Comparison of ENCODE assay signal across 1 cellular context in the genomic region with DNA sequence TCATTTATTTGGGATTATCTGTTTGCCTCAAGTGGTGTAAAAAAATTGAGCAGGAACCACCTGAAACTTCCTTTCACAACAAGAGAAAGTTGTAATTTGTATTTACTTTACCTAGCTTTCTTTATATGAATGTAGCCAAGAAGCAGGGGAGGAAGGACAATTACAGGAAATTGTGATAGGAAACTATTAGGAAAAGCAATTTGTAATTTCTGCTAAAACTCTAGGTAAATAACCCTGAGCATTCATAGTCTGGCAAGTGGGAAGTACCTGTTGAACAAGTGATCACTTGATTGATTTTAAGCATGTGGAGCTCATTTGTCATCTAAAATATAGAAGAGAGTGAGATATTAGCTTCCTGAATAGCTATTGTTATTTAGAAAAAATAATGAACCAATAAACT.
TF ChIP-seq lines count a peak whose summit lies in the region.

No MANE protein-coding gene starts in this region.

TF ChIP-seq in HEK293, 187 proteins besides CTCF, POLR2A, EP300 and RAD21 (continued from another document):
- TF ChIP-seq ZFP69B (tag by site-specific recombination; IDR thresholded peaks at IDR 0.05) (no peak), ZNF404 (tag by site-specific recombination; IDR thresholded peaks at IDR 0.05) (no peak), SCRT1 (tag by site-specific recombination; IDR thresholded peaks at IDR 0.05; ENCODE audit: borderline replicate concordance) (peak; percentile 36; the same call in 1 of the 2 replicates), ZNF530 (tag by site-specific recombination; IDR thresholded peaks at IDR 0.05; ENCODE audit: low read depth) (no peak), SP2 (tag by site-specific recombination; IDR thresholded peaks at IDR 0.05) (no peak), PRDM6 (tag by site-specific recombination; IDR thresholded peaks at IDR 0.05) (0 out of 2 replicates have a peak, but pooled peaks have one; percentile 40)
